Comparison of ENCODE assay signal across 1 cellular context in the genomic region with DNA sequence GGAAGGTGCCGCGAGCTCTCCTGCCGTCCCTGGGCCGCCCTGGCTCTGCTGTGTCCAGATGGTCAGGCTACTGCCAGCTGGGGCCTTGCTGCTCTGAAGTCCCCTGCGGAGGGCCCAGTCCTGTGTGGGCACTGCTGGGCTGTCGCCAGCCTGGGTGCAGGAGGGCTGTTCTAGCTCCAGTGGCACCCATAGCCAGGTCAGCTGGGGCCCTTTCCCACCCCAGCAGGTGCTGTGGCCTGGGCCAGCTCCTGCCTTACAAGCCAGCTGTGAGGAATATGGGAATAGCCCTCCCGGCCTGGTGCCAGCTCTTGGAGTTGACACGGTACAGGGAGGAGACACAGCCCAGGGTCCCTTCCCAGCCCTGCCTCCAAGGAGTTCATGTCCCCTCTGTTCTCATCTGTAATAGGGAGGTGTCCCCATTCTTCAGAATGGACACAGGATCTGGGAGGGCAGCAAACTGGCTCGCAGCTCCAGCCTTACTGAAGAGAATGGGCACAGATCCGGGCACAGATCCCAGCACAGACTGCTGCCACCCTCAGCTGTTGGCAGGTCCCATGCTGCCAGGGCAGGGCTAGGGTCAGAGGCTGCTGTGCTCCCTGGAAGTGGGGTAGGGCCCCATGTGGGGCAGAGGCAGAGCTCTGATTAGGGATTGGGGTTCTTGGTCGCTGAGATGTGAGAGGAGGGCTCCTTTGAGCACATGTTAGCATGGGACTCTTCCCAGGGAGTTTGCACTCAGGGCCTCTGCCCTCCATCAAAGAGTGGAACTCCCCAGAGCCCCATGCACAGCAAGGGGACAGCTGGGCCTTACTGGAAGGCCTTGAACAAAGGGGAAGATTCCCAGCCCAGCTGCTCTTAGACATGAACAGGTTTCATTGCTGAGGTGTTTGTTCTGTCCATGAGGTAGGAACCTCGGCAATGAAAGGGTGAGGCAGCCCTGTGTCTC.
TF ChIP-seq lines count a peak whose summit lies in the region.

No MANE protein-coding gene starts in this region.

TF ChIP-seq in HepG2, 621 proteins besides CTCF, POLR2A, EP300 and RAD21:
- TF ChIP-seq, protein P1, sequence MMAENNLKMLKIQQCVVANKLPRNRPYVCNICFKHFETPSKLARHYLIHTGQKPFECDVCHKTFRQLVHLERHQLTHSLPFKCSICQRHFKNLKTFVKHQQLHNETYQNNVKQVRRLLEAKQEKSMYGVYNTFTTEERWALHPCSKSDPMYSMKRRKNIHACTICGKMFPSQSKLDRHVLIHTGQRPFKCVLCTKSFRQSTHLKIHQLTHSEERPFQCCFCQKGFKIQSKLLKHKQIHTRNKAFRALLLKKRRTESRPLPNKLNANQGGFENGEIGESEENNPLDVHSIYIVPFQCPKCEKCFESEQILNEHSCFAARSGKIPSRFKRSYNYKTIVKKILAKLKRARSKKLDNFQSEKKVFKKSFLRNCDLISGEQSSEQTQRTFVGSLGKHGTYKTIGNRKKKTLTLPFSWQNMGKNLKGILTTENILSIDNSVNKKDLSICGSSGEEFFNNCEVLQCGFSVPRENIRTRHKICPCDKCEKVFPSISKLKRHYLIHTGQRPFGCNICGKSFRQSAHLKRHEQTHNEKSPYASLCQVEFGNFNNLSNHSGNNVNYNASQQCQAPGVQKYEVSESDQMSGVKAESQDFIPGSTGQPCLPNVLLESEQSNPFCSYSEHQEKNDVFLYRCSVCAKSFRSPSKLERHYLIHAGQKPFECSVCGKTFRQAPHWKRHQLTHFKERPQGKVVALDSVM (CRISPR knock-in tag; IDR thresholded peaks at IDR 0.05) = no peak
- TF ChIP-seq MEIS1 (CRISPR knock-in tag; IDR thresholded peaks at IDR 0.05; ENCODE audit: borderline replicate concordance) (no peak), ZNF7 (CRISPR knock-in tag; IDR thresholded peaks at IDR 0.05) (no peak)
TF ChIP-seq in HepG2: peak in this region for 0.
